ENCODE assay signal across 21 cellular contexts in the genomic region with DNA sequence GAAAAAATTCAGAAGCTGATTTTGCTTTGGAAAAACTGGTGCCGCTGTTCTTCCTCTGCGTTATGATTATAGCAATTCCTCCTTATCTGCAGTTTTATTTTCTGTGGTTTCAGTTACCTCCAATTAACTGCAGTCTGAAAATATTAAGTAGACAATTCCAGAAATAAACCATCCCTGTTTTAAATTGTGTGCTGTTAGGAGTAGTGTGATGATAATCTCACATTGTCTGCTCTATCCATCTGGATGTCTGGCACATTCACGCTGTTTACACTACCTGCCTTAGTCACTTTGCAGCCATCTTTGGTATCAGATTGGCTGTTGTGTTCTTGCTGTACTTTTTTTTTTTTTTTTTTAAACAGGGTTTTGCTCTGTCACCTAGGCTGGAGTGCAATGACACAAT.
A peak's percentile ranks its signal among the peaks of the same experiment; 100 is the strongest.
DNase-seq lines count a peak whose midpoint lies in the region; ATAC-seq and TF ChIP-seq lines count a peak whose summit lies in the region.
"Had no signal": no experiment of that assay in that cellular context is flagged by ENCODE, and none has a peak within 500 bp of the region (broad histone marks: within the 10 kb centered on the region; RNA-seq: fewer than 3 reads in every experiment).

No MANE protein-coding gene starts in this region.

- H3K27me3 ChIP-seq in SK-N-SH (ENCODE audit: insufficient read depth) (no peaks in the 10 kb centered on the region; the same call in 1 of the 2 replicates), mesendoderm (ENCODE audit: insufficient read depth, low read length, poor library complexity) (no peaks in the 10 kb centered on the region), mesenchymal stem cell (ENCODE audit: control insufficient read depth in 1 of 2, insufficient read depth in 1 of 2, low read length in 2 of 2) (no peaks in the 10 kb centered on the region)
- H3K27me3 ChIP-seq: BE2C; BLaER1 treated with 17β-estradiol and CSF1 and Interleukin-3, amounts not matched to agents 10 nM and 100 nM had no signal

- CTCF ChIA-PET in SK-N-SH (lab: Yijun Ruan, JAX), result no interaction called here

- H4K5ac ChIP-seq in mesendoderm (ENCODE audit: low read length), result no peak overlapping the region

- TF ChIP-seq CTCF in SK-N-SH (IDR thresholded peaks at IDR 0.05), result no peak

- H3K9ac ChIP-seq in SK-N-SH (no peak overlapping the region), mesendoderm (ENCODE audit: low read length) (no peak overlapping the region), mesenchymal stem cell (ENCODE audit: low read length) (no peak overlapping the region)
- H3K9ac ChIP-seq: BLaER1 treated with 17β-estradiol and CSF1 and Interleukin-3, amounts not matched to agents 10 nM and 100 nM had no signal

- H3K23ac ChIP-seq in mesendoderm (ENCODE audit: low read length) (no peak overlapping the region), mesenchymal stem cell (ENCODE audit: low read length in 2 of 2) (no peak overlapping the region)

- no peak overlapping the region for H3K14ac ChIP-seq in mesenchymal stem cell (ENCODE audit: low read length in 2 of 2)

- H3K4me2 ChIP-seq in SK-N-SH, result no peak overlapping the region
- H3K4me2 ChIP-seq in mesendoderm (ENCODE audit: low read length), result no peak overlapping the region
- no peak overlapping the region for H3K4me2 ChIP-seq in mesenchymal stem cell (ENCODE audit: low read length, poor library complexity, severe bottlenecking)
- H3K4me2 ChIP-seq: BLaER1 treated with 17β-estradiol and CSF1 and Interleukin-3, amounts not matched to agents 10 nM and 100 nM; GM23338 had no signal

- H3F3A ChIP-seq in SK-N-SH (replicated peaks; ENCODE audit: insufficient read depth), result no peaks in the 10 kb centered on the region

- H3K79me1 ChIP-seq in mesendoderm (ENCODE audit: low read length), result no peaks in the 10 kb centered on the region
- no peaks in the 10 kb centered on the region for H3K79me1 ChIP-seq in mesenchymal stem cell (replicated peaks; ENCODE audit: low read length, poor library complexity, severe bottlenecking)

- POLR2A ChIA-PET in SK-N-SH (lab: Yijun Ruan, JAX), result no interaction called here
- POLR2A ChIA-PET in naive thymus-derived CD8-positive, alpha-beta T cell (lab: Charles Lee), result no interaction called here

- no peaks in the 10 kb centered on the region for H3K4me1 Mint-ChIP-seq in naive thymus-derived CD8-positive, alpha-beta T cell
- H3K4me1 Mint-ChIP-seq: CD14-positive monocyte; CD8-positive, alpha-beta memory T cell had no signal

- H2BK120ac ChIP-seq in mesendoderm (ENCODE audit: low read depth, low read length) (no peak overlapping the region), mesenchymal stem cell (ENCODE audit: low read depth, low read length) (no peak overlapping the region)

- no peak overlapping the region for H2BK5ac ChIP-seq in mesendoderm (ENCODE audit: low read length)
- no peak overlapping the region for H2BK5ac ChIP-seq in mesenchymal stem cell (ENCODE audit: low read depth, low read length, poor library complexity, severe bottlenecking)

- no peaks in the 10 kb centered on the region for H3K9me3 Mint-ChIP-seq in naive thymus-derived CD8-positive, alpha-beta T cell
- H3K9me3 Mint-ChIP-seq: CD14-positive monocyte; CD4-positive, alpha-beta T cell; CD8-positive, alpha-beta memory T cell; GM23338; HFFc6 had no signal

- H3K27ac Mint-ChIP-seq in naive thymus-derived CD8-positive, alpha-beta T cell, result no peak overlapping the region
- H3K27ac Mint-ChIP-seq: CD14-positive monocyte; CD4-positive, alpha-beta T cell; CD8-positive, alpha-beta memory T cell; GM23338; HFFc6 had no signal

- no peak overlapping the region for H4K91ac ChIP-seq in mesenchymal stem cell (ENCODE audit: low read length)

- H3K79me2 ChIP-seq in SK-N-SH (ENCODE audit: insufficient read depth) (no peaks in the 10 kb centered on the region), mesendoderm (ENCODE audit: control insufficient read depth, insufficient read depth, low read length) (no peaks in the 10 kb centered on the region)

- no peak overlapping the region for H3K18ac ChIP-seq in mesendoderm (ENCODE audit: low read length)
- no peak overlapping the region for H3K18ac ChIP-seq in mesenchymal stem cell (ENCODE audit: low read depth in 1 of 2, low read length in 2 of 2)

- no peak overlapping the region for H2BK12ac ChIP-seq in mesenchymal stem cell (ENCODE audit: low read length in 2 of 2)

- peak in 1 of 2 experiments; percentile 49; a peak in 1 of 4 replicates for TF ChIP-seq EP300 in SK-N-SH (IDR thresholded peaks at IDR 0.05; ENCODE audit: borderline replicate concordance in 1 of 2, low read depth in 1 of 2, low read length in 1 of 2)

- no peak overlapping the region for H3K4me3 Mint-ChIP-seq in naive thymus-derived CD8-positive, alpha-beta T cell
- H3K4me3 Mint-ChIP-seq: CD14-positive monocyte; CD4-positive, alpha-beta T cell; CD8-positive, alpha-beta memory T cell; GM23338; HFFc6 had no signal

- H3K9me3 ChIP-seq in SK-N-SH, result no peaks in the 10 kb centered on the region
- H3K9me3 ChIP-seq in mesenchymal stem cell (ENCODE audit: control insufficient read depth, low read length), result no peaks in the 10 kb centered on the region
- H3K9me3 ChIP-seq: BE2C; BLaER1 treated with 17β-estradiol and CSF1 and Interleukin-3, amounts not matched to agents 10 nM and 100 nM; HAP-1 had no signal

- no peak for TF ChIP-seq RAD21 in SK-N-SH (IDR thresholded peaks at IDR 0.05; ENCODE audit: low read length)

- no peaks in the 10 kb centered on the region for H4K20me1 ChIP-seq in SK-N-SH (ENCODE audit: insufficient read depth)
- H4K20me1 ChIP-seq: BLaER1 treated with 17β-estradiol and CSF1 and Interleukin-3, amounts not matched to agents 10 nM and 100 nM had no signal

- H3K4ac ChIP-seq in mesendoderm (ENCODE audit: low read depth, low read length), result no peak overlapping the region
- H3K4ac ChIP-seq in mesenchymal stem cell (ENCODE audit: low read depth in 1 of 2, low read length in 2 of 2), result no peak overlapping the region

- no peaks in the 10 kb centered on the region for H3K9me2 ChIP-seq in SK-N-SH

- H2AK5ac ChIP-seq in mesendoderm (ENCODE audit: low read length) (no peak overlapping the region), mesenchymal stem cell (ENCODE audit: low read length, severe bottlenecking) (no peak overlapping the region)

- no peaks in the 10 kb centered on the region for H3K27me3 Mint-ChIP-seq in naive thymus-derived CD8-positive, alpha-beta T cell
- H3K27me3 Mint-ChIP-seq: CD4-positive, alpha-beta T cell had no signal

- no peaks in the 10 kb centered on the region for H3K36me3 ChIP-seq in SK-N-SH (replicated peaks in 1 of 2; ENCODE audit: control insufficient read depth in 1 of 2, insufficient read depth in 2 of 2, low read length in 1 of 2)
- H3K36me3 ChIP-seq in mesendoderm (ENCODE audit: control insufficient read depth, insufficient read depth, low read length), result no peaks in the 10 kb centered on the region
- no peaks in the 10 kb centered on the region for H3K36me3 ChIP-seq in mesenchymal stem cell (ENCODE audit: control insufficient read depth in 1 of 2, insufficient read depth in 2 of 2, low read depth in 1 of 2, low read length in 2 of 2)
- H3K36me3 ChIP-seq: BE2C, HAP-1 had no signal

- peaks cover 0 to 2% (median 0%) of the 10 kb centered on the region in 3 donors for H3K36me3 Mint-ChIP-seq in naive thymus-derived CD8-positive, alpha-beta T cell
- H3K36me3 Mint-ChIP-seq: CD14-positive monocyte; CD8-positive, alpha-beta memory T cell had no signal

- no peak overlapping the region for H4K8ac ChIP-seq in mesendoderm (ENCODE audit: low read depth, low read length)
- H4K8ac ChIP-seq in mesenchymal stem cell (ENCODE audit: low read length), result no peak overlapping the region

- no peak overlapping the region for H3K4me3 ChIP-seq in SK-N-SH (ENCODE audit: low read depth in 2 of 2, low read length in 1 of 2)
- H3K4me3 ChIP-seq in mesendoderm (ENCODE audit: low read length), result no peak overlapping the region
- H3K4me3 ChIP-seq in mesenchymal stem cell (ENCODE audit: insufficient read depth in 1 of 2, low read depth in 1 of 2, low read length in 2 of 2), result no peak overlapping the region
- H3K4me3 ChIP-seq: BLaER1 treated with 17β-estradiol and CSF1 and Interleukin-3, amounts not matched to agents 10 nM and 100 nM; GM12878; GM23338; HAP-1 had no signal

- H2AFZ ChIP-seq in SK-N-SH (ENCODE audit: low read depth), result no peak overlapping the region
- H2AFZ ChIP-seq in mesenchymal stem cell (ENCODE audit: low read depth, low read length), result no peak overlapping the region
- H2AFZ ChIP-seq: GM23338 had no signal

- no peak for ATAC-seq in naive thymus-derived CD8-positive, alpha-beta T cell
- ATAC-seq: GM12878, GM23338 had no signal

- 11% methylated on average over 3 of the region's 3 CpGs for WGBS in SK-N-SH (ENCODE audit: low lambda C conversion rate)
- WGBS in mesendoderm (ENCODE audit: extremely low coverage, insufficient coverage, low lambda C conversion rate), result no CpG with 5 or more reads among the region's 3 CpGs
- WGBS in mesenchymal stem cell, result 100% methylated on average over 1 of the region's 3 CpGs

- H3K56ac ChIP-seq in mesendoderm (ENCODE audit: low read length), result no peak overlapping the region

- H3K4me1 ChIP-seq in SK-N-SH (ENCODE audit: control insufficient read depth in 1 of 2, insufficient read depth in 2 of 2, low read depth in 1 of 2, low read length in 1 of 2), result no peaks in the 10 kb centered on the region; a peak in 1 of 4 replicates
- H3K4me1 ChIP-seq in mesendoderm (ENCODE audit: control insufficient read depth, low read depth, low read length), result peaks cover 2% of the 10 kb centered on the region
- H3K4me1 ChIP-seq in mesenchymal stem cell (ENCODE audit: control insufficient read depth, insufficient read depth, low read depth, low read length), result peaks cover 3% of the 10 kb centered on the region
- H3K4me1 ChIP-seq: BE2C; BLaER1 treated with 17β-estradiol and CSF1 and Interleukin-3, amounts not matched to agents 10 nM and 100 nM; HAP-1 had no signal

- H3K27ac ChIP-seq in SK-N-SH (ENCODE audit: low read depth in 2 of 2, low read length in 1 of 2) (no peak overlapping the region), mesendoderm (ENCODE audit: low read depth, low read length) (no peak overlapping the region), mesenchymal stem cell (ENCODE audit: low read length, poor library complexity, severe bottlenecking) (no peak overlapping the region)
- H3K27ac ChIP-seq: 22Rv1; BLaER1 treated with 17β-estradiol and CSF1 and Interleukin-3, amounts not matched to agents 10 nM and 100 nM had no signal

- peak; percentile 26 for DNase-seq in NCI-H2171 treated with DMSO at 0.1 percent for 48 hours (lab: John Stamatoyannopoulos, UW)
- DNase-seq in NCI-H2171 (lab: John Stamatoyannopoulos, UW), result no peak
- peak; percentile 32 for DNase-seq in NCI-H1694 (lab: John Stamatoyannopoulos, UW)
- DNase-seq in SK-N-SH, result no peak
- peak; percentile 9 for DNase-seq in mesendoderm
- DNase-seq in NCI-H1092 treated with DMSO at 0.1 percent for 48 hours (lab: John Stamatoyannopoulos, UW), result no peak
- no peak for DNase-seq in naive thymus-derived CD8-positive, alpha-beta T cell
- DNase-seq in mesenchymal stem cell, result no peak
- DNase-seq: BE2C; CD4-positive, alpha-beta T cell; CD8-positive, alpha-beta memory T cell; DMS79; EL; GDM1; HFFc6 had no signal

- H2BK15ac ChIP-seq in mesendoderm (replicated peaks; ENCODE audit: low read depth), result no peak overlapping the region
- H2BK15ac ChIP-seq in mesenchymal stem cell (ENCODE audit: low read depth, poor library complexity, severe bottlenecking), result no peak overlapping the region

TF ChIP-seq in SK-N-SH, 30 proteins besides CTCF, POLR2A, EP300 and RAD21 (continues in another document):
- no peak for TF ChIP-seq JUND (IDR thresholded peaks at IDR 0.05)

Comparison
In these comparisons a context has a peak if more than half of its experiments do, and no peak if none do; other contexts are left out.
1. DNase-seq: peak in NCI-H2171 treated with DMSO at 0.1 percent for 48 hours (single experiment), NCI-H1694 (single experiment) and mesendoderm (single experiment); none in NCI-H2171 (single experiment), SK-N-SH (single experiment), NCI-H1092 treated with DMSO at 0.1 percent for 48 hours (single experiment), naive thymus-derived CD8-positive, alpha-beta T cell (0 of 10) and mesenchymal stem cell (single experiment).